ENCODE assay signal across 18 cellular contexts in the genomic region with DNA sequence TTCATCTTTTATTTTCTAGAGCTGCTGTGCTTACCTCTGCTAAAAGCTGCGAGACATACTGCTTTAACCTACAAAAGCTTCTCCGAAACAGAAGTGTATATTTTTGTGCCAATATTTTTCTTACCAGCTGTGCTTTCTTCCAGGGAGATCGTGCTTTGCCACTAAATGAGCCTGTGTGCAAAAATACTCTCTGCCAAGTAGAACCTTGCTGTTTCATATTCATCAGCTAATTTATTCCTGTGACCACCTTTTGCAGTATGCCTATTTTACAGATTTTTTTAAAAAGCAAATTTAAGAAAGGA. TPM values are rescaled to one million over a fixed set of nuclear protein-coding genes. Genes with fewer than 3 reads are reported as not detected.
A peak's percentile ranks its signal among the peaks of the same experiment; 100 is the strongest.
DNase-seq lines count a peak whose midpoint lies in the region; ATAC-seq, FAIRE-seq and TF ChIP-seq lines count a peak whose summit lies in the region.
"Had no signal": no experiment of that assay in that cellular context is flagged by ENCODE, and none has a peak within 500 bp of the region (broad histone marks: within the 10 kb centered on the region; RNA-seq: fewer than 3 reads in every experiment).

No MANE protein-coding gene starts in this region.

- H3K79me2 ChIP-seq in HepG2 (ENCODE audit: insufficient read depth, low read length), result no peaks in the 10 kb centered on the region

- no peak overlapping the region for H2AFZ ChIP-seq in HepG2 (ENCODE audit: low read length)

- H3K4me3 ChIP-seq in liver (ENCODE audit: low read depth in 1 of 3, low read length in 3 of 3) (no peak overlapping the region), HepG2 (replicated peaks in 1 of 3; ENCODE audit: insufficient read depth in 1 of 3, low read depth in 2 of 3, low read length in 3 of 3) (no peak overlapping the region), left ventricle myocardium inferior (no peak overlapping the region)
- H3K4me3 ChIP-seq: pancreas had no signal

- 22% methylated on average over 3 of the region's 3 CpGs for WGBS in liver
- 49% methylated on average over 3 of the region's 3 CpGs for WGBS in HepG2 (ENCODE audit: low lambda C conversion rate)

- CTCF ChIA-PET in HepG2 (lab: Yijun Ruan, JAX; ENCODE audit: low intra/inter-chr PET ratio, low total read pairs), result interaction anchor here (0.9 to 1.6 kb wide), 2 partner anchors 106 to 145 kb away, joined by 3 to 5 read pairs; no protein-coding TSS in a partner anchor
- CTCF ChIA-PET in activated naive CD4-positive, alpha-beta T cell treated with anti-CD3 and anti-CD28 coated beads for 36 hours (lab: Charles Lee), result interaction anchor here (0.7 to 1.7 kb wide), 5 partner anchors 35 to 304 kb away, joined by 3 to 8 read pairs (median 4); partner anchors contain the start of gene FMO4

- ATAC-seq in HepG2, result no peak
- no peak for ATAC-seq in HG02678 (IDR thresholded peaks at IDR 0.05; ENCODE audit: unreplicated experiment)
- ATAC-seq: stimulated activated effector memory CD8-positive, alpha-beta T cell treated with anti-CD3 and anti-CD28 coated beads, Interleukin-12 subunit alpha, Interleukin-12 subunit beta, amount 100 ng/mL, for 72 hours had no signal

- intact Hi-C loops in HepG2 (cut with micrococcal nuclease; ENCODE audit: unreplicated experiment), result loop anchor here (1.0 kb wide), 1 partner anchor 144 kb away; no protein-coding TSS in a partner anchor
- intact Hi-C loops in left ventricle myocardium inferior (cut with micrococcal nuclease), result loop anchor here (5.0 kb wide), 2 partner anchors 105 to 145 kb away; partner anchors contain the start of gene FMO2
- intact Hi-C loops in activated naive CD4-positive, alpha-beta T cell treated with anti-CD3 and anti-CD28 coated beads for 36 hours (cut with micrococcal nuclease), result loop anchor here (1.0 to 5.0 kb wide), 3 partner anchors 106 to 232 kb away; partner anchors contain the start of gene FMO4

- TF ChIP-seq RAD21 in liver (IDR thresholded peaks at IDR 0.05) (no peak), HepG2 (CRISPR knock-in tag; IDR thresholded peaks at IDR 0.05) (no peak)

- POLR2A ChIA-PET in HepG2 (lab: Yijun Ruan, JAX), result no interaction called here

- H3K9ac ChIP-seq in liver (ENCODE audit: low read depth in 1 of 2, low read length in 2 of 2) (peak overlapping the region in 1 of 2 donors; percentile 45), HepG2 (ENCODE audit: insufficient read depth, low read depth, low read length) (no peak overlapping the region)

- TF ChIP-seq EP300 in HepG2 (IDR thresholded peaks at IDR 0.05; ENCODE audit: low read depth in 2 of 2, low read length in 2 of 2), result no peak
- TF ChIP-seq EP300 in HepG2 (CRISPR knock-in tag; IDR thresholded peaks at IDR 0.05; ENCODE audit: borderline replicate concordance), result no peak

- H3K4me3 Mint-ChIP-seq in progenitor cell of endocrine pancreas (ENCODE audit: low read depth), result no peak overlapping the region
- H3K4me3 Mint-ChIP-seq in activated naive CD4-positive, alpha-beta T cell treated with anti-CD3 and anti-CD28 coated beads for 36 hours, result no peak overlapping the region
- H3K4me3 Mint-ChIP-seq: activated naive CD8-positive, alpha-beta T cell; central memory CD8-positive, alpha-beta T cell; stimulated activated effector memory CD8-positive, alpha-beta T cell treated with anti-CD3 and anti-CD28 coated beads, Interleukin-12 subunit alpha, Interleukin-12 subunit beta, amount 100 ng/mL, for 72 hours had no signal

- no TSS peak for BruUV-seq in HepG2 (replicated peaks; lab: Mats Ljungman, UMichigan)

- FAIRE-seq in HepG2 (lab: Jason Lieb, UNC), result no peak
- FAIRE-seq: urothelium cell line had no signal

- H3K27ac ChIP-seq in liver (ENCODE audit: low read depth in 1 of 2, low read length in 2 of 2) (peak overlapping the region; percentile 61 to 78), HepG2 (ENCODE audit: extremely low read length, insufficient read depth, low read length) (no peak overlapping the region), left ventricle myocardium inferior (replicated peaks) (peak overlapping the region; percentile 71)

- H3K36me3 Mint-ChIP-seq in progenitor cell of endocrine pancreas (ENCODE audit: insufficient read depth), result no peaks in the 10 kb centered on the region
- no peaks in the 10 kb centered on the region for H3K36me3 Mint-ChIP-seq in activated naive CD4-positive, alpha-beta T cell treated with anti-CD3 and anti-CD28 coated beads for 36 hours (ENCODE audit: low read depth)
- H3K36me3 Mint-ChIP-seq: activated naive CD8-positive, alpha-beta T cell; stimulated activated effector memory CD8-positive, alpha-beta T cell treated with anti-CD3 and anti-CD28 coated beads, Interleukin-12 subunit alpha, Interleukin-12 subunit beta, amount 100 ng/mL, for 72 hours had no signal

- H3K4me2 ChIP-seq in HepG2 (ENCODE audit: low read depth, low read length), result no peak overlapping the region

- H3K27ac Mint-ChIP-seq in progenitor cell of endocrine pancreas, result peak overlapping the region; percentile 1
- no peak overlapping the region for H3K27ac Mint-ChIP-seq in activated naive CD4-positive, alpha-beta T cell treated with anti-CD3 and anti-CD28 coated beads for 36 hours
- H3K27ac Mint-ChIP-seq: activated naive CD8-positive, alpha-beta T cell; stimulated activated effector memory CD8-positive, alpha-beta T cell treated with anti-CD3 and anti-CD28 coated beads, Interleukin-12 subunit alpha, Interleukin-12 subunit beta, amount 100 ng/mL, for 72 hours had no signal

- H3K36me3 ChIP-seq in liver (ENCODE audit: control insufficient read depth in 4 of 4, insufficient read depth in 3 of 4, low read depth in 1 of 4, low read length in 3 of 4), result no peaks in the 10 kb centered on the region
- no peaks in the 10 kb centered on the region for H3K36me3 ChIP-seq in HepG2 (replicated peaks in 1 of 2; ENCODE audit: control insufficient read depth in 1 of 2, insufficient read depth in 2 of 2, low read length in 2 of 2)
- no peaks in the 10 kb centered on the region for H3K36me3 ChIP-seq in left ventricle myocardium inferior
- H3K36me3 ChIP-seq: pancreas had no signal

- no peaks in the 10 kb centered on the region for H3K27me3 Mint-ChIP-seq in progenitor cell of endocrine pancreas
- peaks cover 4% of the 10 kb centered on the region for H3K27me3 Mint-ChIP-seq in activated naive CD4-positive, alpha-beta T cell treated with anti-CD3 and anti-CD28 coated beads for 36 hours (ENCODE audit: low read depth)

- no peaks in the 10 kb centered on the region for H3K27me3 ChIP-seq in liver (ENCODE audit: control insufficient read depth in 4 of 4, insufficient read depth in 4 of 4, low read length in 3 of 4)
- no peaks in the 10 kb centered on the region for H3K27me3 ChIP-seq in HepG2 (ENCODE audit: control insufficient read depth in 1 of 2, insufficient read depth in 2 of 2, low read length in 2 of 2)
- H3K27me3 ChIP-seq in left ventricle myocardium inferior (ENCODE audit: low read depth), result no peaks in the 10 kb centered on the region
- H3K27me3 ChIP-seq: pancreas had no signal

- DNase-seq in HepG2 (ENCODE audit: low spot score) (no peak), left ventricle myocardium inferior (no peak), progenitor cell of endocrine pancreas (ENCODE audit: low spot score, unreplicated experiment) (no peak), erythroblast (lab: John Stamatoyannopoulos, UW) (no peak)
- no peak for DNase-seq in activated CD8-positive, alpha-beta memory T cell treated with anti-CD3 and anti-CD28 coated beads, Interleukin-2, amount 50 U/mL, for 48 hours
- no peak for DNase-seq in activated naive CD4-positive, alpha-beta T cell treated with anti-CD3 and anti-CD28 coated beads for 36 hours
- DNase-seq: activated CD4-positive, alpha-beta T cell treated with anti-CD3 and anti-CD28 coated beads, Interleukin-2, amount 50 U/mL, for 1 hour; islet precursor cell; KG1; NCI-H1092; pancreas had no signal

- in situ Hi-C loops in HepG2 (cut with HindIII; ENCODE audit: extremely low pct_ligation_motif_present, low pct_unique_long_range_greater_than_20kb), result no loop called here

- TF ChIP-seq POLR2A in HepG2 (IDR thresholded peaks at IDR 0.05; ENCODE audit: insufficient read depth in 1 of 2, low read depth in 2 of 2, low read length in 2 of 2) (no peak), erythroblast (IDR thresholded peaks at IDR 0.05; ENCODE audit: low read length) (no peak)

- H3K4me1 Mint-ChIP-seq in progenitor cell of endocrine pancreas (ENCODE audit: low read depth), result peaks cover 8% of the 10 kb centered on the region
- H3K4me1 Mint-ChIP-seq in activated naive CD4-positive, alpha-beta T cell treated with anti-CD3 and anti-CD28 coated beads for 36 hours (ENCODE audit: low read depth), result no peaks in the 10 kb centered on the region
- H3K4me1 Mint-ChIP-seq: central memory CD8-positive, alpha-beta T cell; stimulated activated effector memory CD8-positive, alpha-beta T cell treated with anti-CD3 and anti-CD28 coated beads, Interleukin-12 subunit alpha, Interleukin-12 subunit beta, amount 100 ng/mL, for 72 hours had no signal

- no peaks in the 10 kb centered on the region for H4K20me1 ChIP-seq in HepG2 (ENCODE audit: insufficient read depth, low read length)

- H3K9me3 Mint-ChIP-seq in progenitor cell of endocrine pancreas (ENCODE audit: low read depth), result no peaks in the 10 kb centered on the region
- H3K9me3 Mint-ChIP-seq in activated naive CD4-positive, alpha-beta T cell treated with anti-CD3 and anti-CD28 coated beads for 36 hours, result peaks cover 2% of the 10 kb centered on the region
- H3K9me3 Mint-ChIP-seq: central memory CD8-positive, alpha-beta T cell; stimulated activated effector memory CD8-positive, alpha-beta T cell treated with anti-CD3 and anti-CD28 coated beads, Interleukin-12 subunit alpha, Interleukin-12 subunit beta, amount 100 ng/mL, for 72 hours had no signal

- no peaks in the 10 kb centered on the region for H3K9me3 ChIP-seq in liver (ENCODE audit: control insufficient read depth in 4 of 4, low read length in 3 of 4)
- no peaks in the 10 kb centered on the region for H3K9me3 ChIP-seq in HepG2 (ENCODE audit: low read length)
- H3K9me3 ChIP-seq in left ventricle myocardium inferior (replicated peaks), result no peaks in the 10 kb centered on the region
- H3K9me3 ChIP-seq: pancreas had no signal

- H3K4me1 ChIP-seq in liver (ENCODE audit: control insufficient read depth in 4 of 4, insufficient read depth in 4 of 4, low read length in 3 of 4) (peaks cover 2 to 51% (median 47%) of the 10 kb centered on the region in 4 donors), HepG2 (ENCODE audit: insufficient read depth, low read length) (no peaks in the 10 kb centered on the region), left ventricle myocardium inferior (peaks cover 37% of the 10 kb centered on the region)

- TF ChIP-seq CTCF in liver (IDR thresholded peaks at IDR 0.05; ENCODE audit: low read depth, low read length, missing input control) (no peak), HepG2 (CRISPR knock-in tag; IDR thresholded peaks at IDR 0.05) (no peak), left ventricle myocardium inferior (IDR thresholded peaks at IDR 0.05; ENCODE audit: borderline replicate concordance) (no peak), progenitor cell of endocrine pancreas (IDR thresholded peaks at IDR 0.05; ENCODE audit: unreplicated experiment) (no peak)

RNA-seq across cellular contexts. Expression of gene FMO3, which starts 8.8 kb away (rescaled TPM):
- total RNA-seq in liver (100 to 1,000 TPM in 1 of 2 donors, 10 to 100 TPM in 1; 11.1 to 276 TPM), HepG2 (2016; rRNA removed; fragmentation: Illumina TruSeq; extraction: Trizol) (not detected in 2 replicates), left ventricle myocardium inferior (1.3 TPM), progenitor cell of endocrine pancreas (not detected in 2 replicates)
- polyA plus RNA-seq in liver (100 to 1,000 TPM in 1 of 2 donors, 10 to 100 TPM in 1; 99.5 to 147 TPM), HepG2 (2011; rRNA removed) (not detected in 2 replicates)
- total RNA-seq in HepG2 (2016; cell fraction: cytosol; rRNA removed; fragmentation: Illumina TruSeq; extraction: Trizol; ENCODE audit: low read depth), result not detected in 2 replicates
- not detected in 2 replicates for total RNA-seq in HepG2 (2016; cell fraction: insoluble cytoplasmic fraction; rRNA removed; fragmentation: Illumina TruSeq; extraction: Trizol)
- total RNA-seq in HepG2 (2016; cell fraction: membrane; rRNA removed; fragmentation: Illumina TruSeq; extraction: Trizol), result not detected in 2 replicates
- not detected in 2 replicates for total RNA-seq in HepG2 (2016; cell fraction: nucleus; rRNA removed; fragmentation: Illumina TruSeq; extraction: Trizol)
- polyA plus RNA-seq in HepG2 (2011; cell fraction: cytosol; rRNA removed), result not detected in 2 replicates
- not detected in 2 replicates for polyA plus RNA-seq in HepG2 (2011; cell fraction: nucleus; rRNA removed)
- polyA plus RNA-seq in HepG2 (2012), result not detected in 2 replicates
- not detected in 2 replicates for polyA plus RNA-seq in HepG2 (2016; cell fraction: cytosol; fragmentation: Illumina TruSeq; extraction: Trizol; ENCODE audit: low read depth)
- not detected in 2 replicates for polyA plus RNA-seq in HepG2 (2016; cell fraction: insoluble cytoplasmic fraction; fragmentation: Illumina TruSeq; extraction: Trizol; ENCODE audit: low read depth)
- not detected in 2 replicates for polyA plus RNA-seq in HepG2 (2016; cell fraction: membrane; fragmentation: Illumina TruSeq; extraction: Trizol; ENCODE audit: low read depth)
- polyA plus RNA-seq in HepG2 (2016; cell fraction: nucleus; fragmentation: Illumina TruSeq; extraction: Trizol; ENCODE audit: insufficient read depth, low read depth), result not detected in 2 replicates
- not detected in 2 replicates for polyA minus RNA-seq in HepG2 (2011; rRNA and poly(A)+ RNA removed; ENCODE audit: low replicate concordance)
- not detected in 2 replicates for polyA minus RNA-seq in HepG2 (2011; cell fraction: cytosol; rRNA and poly(A)+ RNA removed)
- polyA minus RNA-seq in HepG2 (2011; cell fraction: nucleus; rRNA and poly(A)+ RNA removed), result not detected in 2 replicates
- not detected for total RNA-seq in activated naive CD4-positive, alpha-beta T cell treated with anti-CD3 and anti-CD28 coated beads for 36 hours
- total RNA-seq: A673 had no signal
